Comparison of ENCODE assay signal across 8 cellular contexts in the genomic region with DNA sequence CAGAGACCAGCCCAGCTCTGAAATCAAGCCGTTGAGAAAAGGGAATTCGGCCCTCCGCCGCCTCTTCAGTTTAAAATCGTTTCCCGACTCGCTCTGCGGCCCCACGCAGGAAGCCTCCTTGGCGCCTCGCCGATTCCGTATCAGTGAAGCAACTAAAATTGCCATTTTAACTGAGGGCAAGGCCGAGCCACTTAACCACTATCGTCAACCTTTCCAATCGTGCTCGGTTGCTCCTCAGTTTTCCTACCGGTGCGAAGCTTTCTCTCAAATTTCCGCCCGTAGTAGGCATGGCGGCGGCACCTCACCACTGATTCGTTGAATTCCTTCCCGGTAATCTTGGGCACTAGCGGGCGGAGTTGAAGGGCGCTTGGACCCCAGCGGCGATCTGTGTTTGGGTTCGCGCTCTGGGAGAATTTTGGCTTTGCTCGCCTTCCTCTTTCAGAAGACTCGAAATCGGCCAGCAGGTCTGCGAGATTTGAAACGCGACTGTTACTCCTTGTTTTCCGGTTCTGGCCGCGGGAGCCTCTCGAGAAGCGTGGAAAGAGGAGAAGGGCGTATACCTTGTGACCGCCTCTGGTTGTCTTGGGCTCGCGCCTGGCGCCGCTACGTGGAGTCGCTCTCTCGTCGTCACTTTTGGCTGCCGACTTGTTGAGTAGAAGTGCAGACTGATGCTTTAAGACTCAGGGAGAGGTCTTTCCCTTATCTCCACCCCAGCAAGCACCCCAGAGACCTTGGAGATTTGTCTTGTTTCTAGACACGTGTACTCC. TPM values are rescaled to one million over a fixed set of nuclear protein-coding genes. Genes with fewer than 3 reads are reported as not detected.
A peak's percentile ranks its signal among the peaks of the same experiment; 100 is the strongest.
DNase-seq lines count a peak whose midpoint lies in the region; ATAC-seq and TF ChIP-seq lines count a peak whose summit lies in the region.

A gene with protein sequence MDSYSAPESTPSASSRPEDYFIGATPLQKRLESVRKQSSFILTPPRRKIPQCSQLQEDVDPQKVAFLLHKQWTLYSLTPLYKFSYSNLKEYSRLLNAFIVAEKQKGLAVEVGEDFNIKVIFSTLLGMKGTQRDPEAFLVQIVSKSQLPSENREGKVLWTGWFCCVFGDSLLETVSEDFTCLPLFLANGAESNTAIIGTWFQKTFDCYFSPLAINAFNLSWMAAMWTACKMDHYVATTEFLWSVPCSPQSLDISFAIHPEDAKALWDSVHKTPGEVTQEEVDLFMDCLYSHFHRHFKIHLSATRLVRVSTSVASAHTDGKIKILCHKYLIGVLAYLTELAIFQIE (minus strand): TSS at position 569 of the 767 bp plus-strand sequence. CDS start 13,584 bp downstream, outside the sequence.
A gene with protein sequence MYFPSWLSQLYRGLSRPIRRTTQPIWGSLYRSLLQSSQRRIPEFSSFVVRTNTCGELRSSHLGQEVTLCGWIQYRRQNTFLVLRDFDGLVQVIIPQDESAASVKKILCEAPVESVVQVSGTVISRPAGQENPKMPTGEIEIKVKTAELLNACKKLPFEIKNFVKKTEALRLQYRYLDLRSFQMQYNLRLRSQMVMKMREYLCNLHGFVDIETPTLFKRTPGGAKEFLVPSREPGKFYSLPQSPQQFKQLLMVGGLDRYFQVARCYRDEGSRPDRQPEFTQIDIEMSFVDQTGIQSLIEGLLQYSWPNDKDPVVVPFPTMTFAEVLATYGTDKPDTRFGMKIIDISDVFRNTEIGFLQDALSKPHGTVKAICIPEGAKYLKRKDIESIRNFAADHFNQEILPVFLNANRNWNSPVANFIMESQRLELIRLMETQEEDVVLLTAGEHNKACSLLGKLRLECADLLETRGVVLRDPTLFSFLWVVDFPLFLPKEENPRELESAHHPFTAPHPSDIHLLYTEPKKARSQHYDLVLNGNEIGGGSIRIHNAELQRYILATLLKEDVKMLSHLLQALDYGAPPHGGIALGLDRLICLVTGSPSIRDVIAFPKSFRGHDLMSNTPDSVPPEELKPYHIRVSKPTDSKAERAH (plus strand): TSS at position 359 of the 767 bp plus-strand sequence. CDS start 557 bp downstream, outside the sequence.

- peaks cover 41% of the 10 kb centered on the region for H3K4me1 Mint-ChIP-seq in activated T-cell treated with anti-CD3 and anti-CD28 coated beads, Interleukin-2, amount 50 U/mL, for 4 hours (ENCODE audit: low read depth)

- H3K9ac ChIP-seq in mucosa of stomach (ENCODE audit: low read length): peak within 1 kb of the TSS; percentile 75

- DNase-seq in DMS53 (lab: John Stamatoyannopoulos, UW) (peak; percentile 99), KG1 (lab: John Stamatoyannopoulos, UW) (peak; percentile 93), Panc1 (ENCODE audit: low read depth, low spot score) (peak; percentile 91), erythroblast (lab: John Stamatoyannopoulos, UW) (peak; percentile 98 to 99)
- peak; percentile 81 for DNase-seq in activated T-cell treated with anti-CD3 and anti-CD28 coated beads, Interleukin-2, amount 50 U/mL, for 4 hours
- peak; percentile 70 to 78 for DNase-seq in stimulated activated CD8-positive, alpha-beta memory T cell treated with anti-CD3 and anti-CD28 coated beads, Interleukin-7, amount 100 ng/mL, for 1 hour (ENCODE audit: low read depth in 2 of 2)

- H3K4me1 ChIP-seq in Panc1 (ENCODE audit: control insufficient read depth, insufficient read depth, low read length): peaks cover 20% of the 10 kb centered on the region
- H3K4me1 ChIP-seq in mucosa of stomach (ENCODE audit: control insufficient read depth, insufficient read depth, low read length): peaks cover 8% of the 10 kb centered on the region

- H3K27me3 Mint-ChIP-seq in activated T-cell treated with anti-CD3 and anti-CD28 coated beads, Interleukin-2, amount 50 U/mL, for 4 hours (ENCODE audit: low read depth): no peaks in the 10 kb centered on the region

- TF ChIP-seq POLR2A in erythroblast (IDR thresholded peaks at IDR 0.05; ENCODE audit: low read length): peak; percentile 93

- POLR2A ChIA-PET in Panc1 (lab: Charles Lee): interaction anchor here (0.7 to 0.8 kb wide), 2 partner anchors 15 to 39 kb away, joined by 3 to 4 read pairs; no protein-coding TSS in a partner anchor

- CTCF ChIA-PET in Panc1 (lab: Charles Lee): no interaction called here

- H3K9me3 Mint-ChIP-seq in activated T-cell treated with anti-CD3 and anti-CD28 coated beads, Interleukin-2, amount 50 U/mL, for 4 hours: no peaks in the 10 kb centered on the region

- ATAC-seq in GM21723 (IDR thresholded peaks at IDR 0.05; ENCODE audit: unreplicated experiment) (peak; percentile 89), Panc1 (peak; percentile 94)
- ATAC-seq in activated T-cell treated with anti-CD3 and anti-CD28 coated beads, Interleukin-2, amount 50 U/mL, for 4 hours: peak; percentile 92 to 93

- no peaks in the 10 kb centered on the region for H3K9me3 ChIP-seq in Panc1 (ENCODE audit: control insufficient read depth, insufficient read depth, low read depth, low read length)
- H3K9me3 ChIP-seq in mucosa of stomach (ENCODE audit: control insufficient read depth, low read length): no peaks in the 10 kb centered on the region

- in situ Hi-C loops in Panc1 (cut with HindIII; ENCODE audit: low pct_unique_long_range_greater_than_20kb, low sequenced_read_pairs): no loop called here

- H3K4me3 Mint-ChIP-seq in activated T-cell treated with anti-CD3 and anti-CD28 coated beads, Interleukin-2, amount 50 U/mL, for 4 hours: peak within 1 kb of the TSS; percentile 97

- peak within 1 kb of the TSS; percentile 99 for H3K27ac ChIP-seq in Panc1 (ENCODE audit: low read length)

- peaks cover 10% of the 10 kb centered on the region for H3K36me3 Mint-ChIP-seq in activated T-cell treated with anti-CD3 and anti-CD28 coated beads, Interleukin-2, amount 50 U/mL, for 4 hours (ENCODE audit: insufficient read depth)

- no TSS peak for BruUV-seq in Panc1 (replicated peaks; lab: Mats Ljungman, UMichigan)

- peak within 1 kb of the TSS; percentile 99 for H3K4me3 ChIP-seq in Panc1 (ENCODE audit: low read depth in 2 of 2, low read length in 2 of 2)
- H3K4me3 ChIP-seq in mucosa of stomach (ENCODE audit: low read length): peak within 1 kb of the TSS; percentile 53

- no peak for TF ChIP-seq CTCF in Panc1 (IDR thresholded peaks at IDR 0.05)

- H3K36me3 ChIP-seq in Panc1 (ENCODE audit: control insufficient read depth, insufficient read depth, low read length) (peaks cover 4% of the 10 kb centered on the region), mucosa of stomach (ENCODE audit: control insufficient read depth, insufficient read depth, low read length) (no peaks in the 10 kb centered on the region)

- intact Hi-C loops in Panc1 (cut with micrococcal nuclease; ENCODE audit: unreplicated experiment): loop anchor here (5.0 kb wide), 1 partner anchor 392 kb away; no protein-coding TSS in a partner anchor

- H3K27me3 ChIP-seq in Panc1 (ENCODE audit: control insufficient read depth, insufficient read depth, low read length) (no peaks in the 10 kb centered on the region), mucosa of stomach (ENCODE audit: control insufficient read depth, insufficient read depth, low read length) (no peaks in the 10 kb centered on the region)

RNA-seq across cellular contexts. Expression of the first gene that starts in this region (rescaled TPM):
- 28.7 TPM for total RNA-seq in Panc1 (2021; ENCODE audit: unreplicated experiment)
- polyA plus RNA-seq in Panc1 (2012; ENCODE audit: insufficient read length): 5.6 TPM
- total RNA-seq in activated T-cell treated with anti-CD3 and anti-CD28 coated beads, Interleukin-2, amount 50 U/mL, for 4 hours: 10 to 100 TPM; 13.9 to 15.9 (median 15.1) TPM

RNA-seq across cellular contexts. Expression of the second gene that starts in this region (rescaled TPM):
- 28.8 TPM for total RNA-seq in Panc1 (2021; ENCODE audit: unreplicated experiment)
- polyA plus RNA-seq in Panc1 (2012; ENCODE audit: insufficient read length): 13.8 TPM
- total RNA-seq in activated T-cell treated with anti-CD3 and anti-CD28 coated beads, Interleukin-2, amount 50 U/mL, for 4 hours: 10 to 100 TPM; 30.7 to 38.6 (median 35.5) TPM

Comparison
In these comparisons a context has a peak if more than half of its experiments do, and no peak if none do; other contexts are left out.
1. Peak in every context shown above with its lines: DNase-seq, ATAC-seq, H3K4me3 ChIP-seq and H3K27ac ChIP-seq.